In the genomic region with DNA sequence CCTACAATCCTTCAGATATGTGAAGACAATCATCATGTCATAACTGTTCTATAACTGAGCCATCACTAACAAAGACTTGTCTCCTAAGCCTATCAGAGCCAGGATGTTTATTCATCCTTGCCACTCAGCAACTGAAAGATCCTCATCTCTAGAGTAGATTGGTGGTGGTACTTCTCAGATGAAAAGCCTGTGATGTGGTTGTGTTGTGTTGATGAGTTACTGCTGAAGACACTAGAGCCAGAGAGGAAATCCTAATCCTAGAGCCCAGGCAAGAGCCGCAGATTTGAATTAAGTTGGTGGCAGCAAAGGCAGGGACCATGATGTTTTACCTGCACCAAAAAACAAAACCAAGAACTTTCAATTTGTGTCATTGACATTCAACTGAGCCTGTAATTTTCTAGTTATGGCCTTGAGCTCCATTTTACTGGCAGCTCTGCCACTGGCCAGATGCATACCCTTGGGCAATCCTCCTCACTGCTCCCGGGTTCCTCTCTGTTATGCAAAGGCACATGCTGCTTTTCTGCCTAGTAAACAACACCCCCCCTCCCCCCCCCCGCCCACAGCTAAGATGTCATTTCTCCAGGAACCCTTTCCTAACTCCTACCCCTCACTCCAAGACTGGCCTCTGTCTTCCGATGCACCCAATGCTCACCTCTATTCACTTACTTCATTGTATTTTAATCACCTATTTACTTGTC, we compare ENCODE assay signal across 15 cellular contexts. TPM values are rescaled to one million over a fixed set of nuclear protein-coding genes. Genes with fewer than 3 reads are reported as not detected.
A peak's percentile ranks its signal among the peaks of the same experiment; 100 is the strongest.
DNase-seq lines count a peak whose midpoint lies in the region; ATAC-seq, FAIRE-seq and TF ChIP-seq lines count a peak whose summit lies in the region.
"Had no signal": no experiment of that assay in that cellular context is flagged by ENCODE, and none has a peak within 500 bp of the region (broad histone marks: within the 10 kb centered on the region; RNA-seq: fewer than 3 reads in every experiment).

No MANE protein-coding gene starts in this region.

- RAD21 ChIA-PET in GM12878 (lab: Charles Lee; ENCODE audit: unreplicated experiment): interaction anchor here (0.7 kb wide), 1 partner anchor 275 kb away, joined by 3 read pairs; a partner anchor contains a TSS

- 69% methylated on average over 3 of the region's 4 CpGs for WGBS in GM12878 (ENCODE audit: insufficient coverage, insufficient replicate concordance, low lambda C conversion rate, missing lambda C conversion rate)

- FAIRE-seq in GM12878 (lab: Jason Lieb, UNC): peak; percentile 35
- FAIRE-seq: endometrium had no signal

- H3K4me1 ChIP-seq in Panc1 (ENCODE audit: control insufficient read depth, insufficient read depth, low read length) (peaks cover 25% of the 10 kb centered on the region), GM12878 (ENCODE audit: control insufficient read depth, insufficient read depth, low read length) (peaks cover 20% of the 10 kb centered on the region)

- intact Hi-C loops in Panc1 (cut with micrococcal nuclease; ENCODE audit: unreplicated experiment) (no loop called here), GM12878 (cut with micrococcal nuclease; ENCODE audit: unreplicated experiment) (no loop called here)

- CTCF ChIA-PET in Panc1 (lab: Charles Lee): no interaction called here
- CTCF ChIA-PET in GM12878 (lab: Yijun Ruan, JAX): interaction anchor here (0.7 to 1.3 kb wide), 4 partner anchors 9 to 274 kb away, joined by 3 read pairs; a partner anchor contains a TSS

- peak; percentile 59 for DNase-seq in activated CD4-positive, alpha-beta T cell treated with anti-CD3 and anti-CD28 coated beads for 48 hours
- DNase-seq in activated CD4-positive, alpha-beta T cell treated with anti-CD3 and anti-CD28 coated beads for 1 hour: no peak
- DNase-seq in Panc1 (ENCODE audit: low read depth, low spot score) (no peak), GM12878 (ENCODE audit: low read depth, low spot score) (no peak)
- peak; percentile 49 for DNase-seq in stimulated activated CD8-positive, alpha-beta memory T cell treated with anti-CD3 and anti-CD28 coated beads, Interleukin-4, amount 100 ng/mL, for 48 hours
- DNase-seq: brain microvascular endothelial cell, DMS79, naive B cell, right lobe of liver, upper lobe of right lung had no signal

- TF ChIP-seq EP300 in GM12878 (IDR thresholded peaks at IDR 0.05; ENCODE audit: borderline replicate concordance in 1 of 2, control insufficient read depth in 1 of 2, low read depth in 2 of 2, low read length in 2 of 2): no peak

- in situ Hi-C loops in Panc1 (cut with HindIII; ENCODE audit: low pct_unique_long_range_greater_than_20kb, low sequenced_read_pairs) (no loop called here), GM12878 (cut with MboI) (no loop called here)

- H3K79me2 ChIP-seq in GM12878 (ENCODE audit: control insufficient read depth, insufficient read depth, low read length): no peaks in the 10 kb centered on the region

- no peak overlapping the region for H3K4me2 ChIP-seq in GM12878 (ENCODE audit: control insufficient read depth, insufficient read depth)

- POLR2A ChIA-PET in Panc1 (lab: Charles Lee) (no interaction called here), GM12878 (lab: Charles Lee) (no interaction called here)

- H3K27ac ChIP-seq in Panc1 (ENCODE audit: low read length) (peak overlapping the region; percentile 49; the same call in 1 of the 2 replicates), GM12878 (ENCODE audit: control insufficient read depth, insufficient read depth) (no peak overlapping the region)
- H3K27ac ChIP-seq: brain microvascular endothelial cell, right lobe of liver, upper lobe of right lung had no signal

- no peak for TF ChIP-seq CTCF in Panc1 (IDR thresholded peaks at IDR 0.05)
- no peak for TF ChIP-seq CTCF in GM12878 (IDR thresholded peaks at IDR 0.05 in 2 of 3, conservative IDR thresholded peaks at IDR 0.05 in 1 of 3; ENCODE audit: control insufficient read depth in 2 of 3, extremely low read depth in 1 of 3, insufficient read depth in 1 of 3, low read depth in 3 of 3, low read length in 3 of 3)

- ATAC-seq in Panc1 (no peak), GM12878 (peak; percentile 71), HG03565 (IDR thresholded peaks at IDR 0.05; ENCODE audit: unreplicated experiment) (no peak), HG03280 (IDR thresholded peaks at IDR 0.05; ENCODE audit: unreplicated experiment) (no peak), GM18520 (IDR thresholded peaks at IDR 0.05; ENCODE audit: unreplicated experiment) (no peak)
- ATAC-seq: left lobe of liver, right lobe of liver had no signal

- SMC1A ChIA-PET in GM12878 (lab: Charles Lee; ENCODE audit: uncharacterized antibody, unreplicated experiment): interaction anchor here (1.1 to 2.4 kb wide), 6 partner anchors 8 to 72 kb away, joined by 3 to 11 read pairs (median 4); partner anchors contain the start of gene TRAF3IP2

- H3K9me3 ChIP-seq in Panc1 (ENCODE audit: control insufficient read depth, insufficient read depth, low read depth, low read length) (no peaks in the 10 kb centered on the region), GM12878 (replicated peaks; ENCODE audit: control insufficient read depth, insufficient read depth, low read length) (no peaks in the 10 kb centered on the region)
- H3K9me3 ChIP-seq: right lobe of liver, upper lobe of right lung had no signal

- no peak for TF ChIP-seq POLR2A in GM12878 (IDR thresholded peaks at IDR 0.05; ENCODE audit: low read depth, low read length)

- H3K9ac ChIP-seq in GM12878 (ENCODE audit: control insufficient read depth, insufficient read depth, low read length): no peak overlapping the region

- BruUV-seq in Panc1 (replicated peaks; lab: Mats Ljungman, UMichigan) (no TSS peak), GM12878 (replicated peaks; lab: Mats Ljungman, UMichigan) (no TSS peak)

- no peaks in the 10 kb centered on the region for H3K36me3 ChIP-seq in Panc1 (ENCODE audit: control insufficient read depth, insufficient read depth, low read length)
- H3K36me3 ChIP-seq in GM12878 (ENCODE audit: control insufficient read depth in 2 of 2, insufficient read depth in 2 of 2, low read length in 1 of 2): no peaks in the 10 kb centered on the region
- H3K36me3 ChIP-seq: brain microvascular endothelial cell, right lobe of liver, upper lobe of right lung had no signal

- no peak for TF ChIP-seq RAD21 in GM12878 (IDR thresholded peaks at IDR 0.05; ENCODE audit: insufficient read depth, low read depth, low read length)

- H3K4me3 ChIP-seq in Panc1 (ENCODE audit: low read depth in 2 of 2, low read length in 2 of 2) (no peak overlapping the region), GM12878 (no peak overlapping the region)
- H3K4me3 ChIP-seq: right lobe of liver, upper lobe of right lung had no signal

- no peaks in the 10 kb centered on the region for H3K27me3 ChIP-seq in Panc1 (ENCODE audit: control insufficient read depth, insufficient read depth, low read length)
- no peaks in the 10 kb centered on the region for H3K27me3 ChIP-seq in GM12878 (replicated peaks in 1 of 2; ENCODE audit: control insufficient read depth in 2 of 2, insufficient read depth in 2 of 2, low read length in 1 of 2)
- H3K27me3 ChIP-seq: brain microvascular endothelial cell, right lobe of liver, upper lobe of right lung had no signal

- H4K20me1 ChIP-seq in GM12878 (ENCODE audit: control insufficient read depth, insufficient read depth): no peaks in the 10 kb centered on the region

- no peak overlapping the region for H2AFZ ChIP-seq in GM12878 (ENCODE audit: control insufficient read depth, low read depth, low read length)

TF ChIP-seq in GM12878, 131 proteins besides CTCF, POLR2A, EP300 and RAD21 (continues in another document):
- TF ChIP-seq YY1 (IDR thresholded peaks at IDR 0.05; ENCODE audit: low read depth, low read length) (0 out of 2 replicates have a peak, but pooled peaks have one; percentile 25), RUNX3 (IDR thresholded peaks at IDR 0.05; ENCODE audit: low read length) (0 out of 2 replicates have a peak, but pooled peaks have one; percentile 24), MTA3 (IDR thresholded peaks at IDR 0.05; ENCODE audit: borderline replicate concordance, low read length) (no peak), NR2F1 (conservative IDR thresholded peaks at IDR 0.05) (no peak), MAX (IDR thresholded peaks at IDR 0.05; ENCODE audit: low read depth, low read length) (no peak)
- TF ChIP-seq, protein P1, sequence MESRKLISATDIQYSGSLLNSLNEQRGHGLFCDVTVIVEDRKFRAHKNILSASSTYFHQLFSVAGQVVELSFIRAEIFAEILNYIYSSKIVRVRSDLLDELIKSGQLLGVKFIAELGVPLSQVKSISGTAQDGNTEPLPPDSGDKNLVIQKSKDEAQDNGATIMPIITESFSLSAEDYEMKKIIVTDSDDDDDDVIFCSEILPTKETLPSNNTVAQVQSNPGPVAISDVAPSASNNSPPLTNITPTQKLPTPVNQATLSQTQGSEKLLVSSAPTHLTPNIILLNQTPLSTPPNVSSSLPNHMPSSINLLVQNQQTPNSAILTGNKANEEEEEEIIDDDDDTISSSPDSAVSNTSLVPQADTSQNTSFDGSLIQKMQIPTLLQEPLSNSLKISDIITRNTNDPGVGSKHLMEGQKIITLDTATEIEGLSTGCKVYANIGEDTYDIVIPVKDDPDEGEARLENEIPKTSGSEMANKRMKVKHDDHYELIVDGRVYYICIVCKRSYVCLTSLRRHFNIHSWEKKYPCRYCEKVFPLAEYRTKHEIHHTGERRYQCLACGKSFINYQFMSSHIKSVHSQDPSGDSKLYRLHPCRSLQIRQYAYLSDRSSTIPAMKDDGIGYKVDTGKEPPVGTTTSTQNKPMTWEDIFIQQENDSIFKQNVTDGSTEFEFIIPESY (IDR thresholded peaks at IDR 0.05): no peak

RNA-seq across cellular contexts. Expression of gene REV3L, which starts 50.2 kb away (rescaled TPM):
- total RNA-seq in Panc1 (2021; ENCODE audit: unreplicated experiment) (44.8 TPM), GM12878 (2014; rRNA removed) (24.9 and 32.5 TPM in 2 replicates), GM12878 (2014; rRNA removed; fragmentation: Illumina TruSeq; extraction: Trizol) (29.3 and 30.1 TPM in 2 replicates), GM12878 (2021) (18.9 and 20.4 TPM in 2 replicates)
- polyA plus RNA-seq in Panc1 (2012; ENCODE audit: insufficient read length): 13.6 TPM
- 133 and 149 TPM in 2 replicates for total RNA-seq in GM12878 (2013; cell fraction: nucleolus; rRNA removed)
- 6.9 TPM for polyA plus RNA-seq in GM12878 (2011; ENCODE audit: low read depth)
- polyA plus RNA-seq in GM12878 (2011; rRNA removed) (33.6 and 46.9 TPM in 2 replicates), GM12878 (2014; fragmentation: Illumina TruSeq; extraction: Trizol) (22.2 and 24.2 TPM in 2 replicates), GM12878 (2014; fragmentation: Nextera tagmentation; extraction: Ambion mirVana) (1 to 10 TPM; 7.6 to 8.6 TPM), GM12878 (2014; rRNA removed) (13.6 and 17.9 TPM in 2 replicates), GM12878 (2016; fragmentation: Nextera tagmentation; extraction: Ambion mirVana) (10 to 100 TPM; 20.9 to 22.5 TPM)
- 12.9 and 13.8 TPM in 2 replicates for polyA plus RNA-seq in GM12878 (2011; cell fraction: cytosol; rRNA removed)
- polyA plus RNA-seq in GM12878 (2011; cell fraction: nucleus; rRNA removed): 24.7 and 30.4 TPM in 2 replicates
- polyA plus RNA-seq in GM12878 (2012): 8.3 and 11.5 TPM in 2 replicates
- 43.9 and 57.9 TPM in 2 replicates for polyA minus RNA-seq in GM12878 (2011; rRNA and poly(A)+ RNA removed)
- polyA minus RNA-seq in GM12878 (2011; cell fraction: cytosol; rRNA and poly(A)+ RNA removed): 21.4 and 26.6 TPM in 2 replicates
- polyA minus RNA-seq in GM12878 (2011; cell fraction: nucleus; rRNA and poly(A)+ RNA removed): 42.3 and 68.2 TPM in 2 replicates

Comparison
In these comparisons a context has a peak if more than half of its experiments do, and no peak if none do; other contexts are left out.
1. DNase-seq: peak in activated CD4-positive, alpha-beta T cell treated with anti-CD3 and anti-CD28 coated beads for 48 hours (single experiment) and stimulated activated CD8-positive, alpha-beta memory T cell treated with anti-CD3 and anti-CD28 coated beads, Interleukin-4, amount 100 ng/mL, for 48 hours (single experiment); none in activated CD4-positive, alpha-beta T cell treated with anti-CD3 and anti-CD28 coated beads for 1 hour (single experiment), Panc1 (single experiment) and GM12878 (single experiment).